8 cellular contexts compared by ENCODE assay signal in the genomic region with DNA sequence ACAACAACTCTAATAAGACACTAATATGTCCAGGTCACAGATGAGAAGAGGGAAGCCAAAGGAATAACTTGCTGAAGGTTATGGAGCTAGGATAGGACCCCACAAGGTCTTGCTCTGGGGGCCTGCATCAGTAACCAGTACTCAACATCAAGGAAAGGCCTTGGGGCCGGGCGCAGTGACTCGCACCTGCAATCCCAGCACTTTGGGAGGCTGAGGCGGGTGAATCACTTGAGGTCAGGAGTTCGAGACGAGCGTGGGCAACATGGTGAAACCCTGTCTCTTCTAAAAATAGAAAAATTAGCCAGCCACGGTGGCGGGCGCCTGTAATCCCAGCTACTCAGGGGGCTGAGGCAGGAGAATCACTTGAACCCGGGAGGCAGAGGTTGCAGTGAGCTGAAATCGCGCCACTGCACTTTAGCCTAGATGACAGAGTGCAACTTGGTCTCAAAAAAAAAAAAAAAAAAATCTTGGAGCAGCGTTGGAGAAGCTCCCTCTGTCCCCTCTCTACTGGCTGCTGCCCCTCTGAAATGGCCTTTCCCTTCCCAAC.
DNase-seq lines count a peak whose midpoint lies in the region; ATAC-seq and TF ChIP-seq lines count a peak whose summit lies in the region.

No MANE protein-coding gene starts in this region.

- ATAC-seq in GM21367 (IDR thresholded peaks at IDR 0.05; ENCODE audit: unreplicated experiment) = no peak

- peak overlapping the region; percentile 99 for H3K4me3 ChIP-seq in HFF-Myc (replicated peaks; ENCODE audit: low read depth, low read length)
- H3K4me3 ChIP-seq in WI38 (ENCODE audit: low read depth, low read length) = peak overlapping the region; percentile 97

- no peak for DNase-seq in HFF-Myc (ENCODE audit: extremely low read depth, low read depth)
- peak; percentile 41 for DNase-seq in fibroblast of peridontal ligament (ENCODE audit: extremely low read depth)
- DNase-seq in stimulated activated CD4-positive, alpha-beta T cell treated with anti-CD3 and anti-CD28 coated beads, Interleukin-2, amount 100 ng/mL, for 48 hours = peak; percentile 47 to 54
- DNase-seq in NOMO-1 treated with dmso at 0.1 percent for 144 hours (lab: John Stamatoyannopoulos, UW; ENCODE audit: unreplicated experiment) = no peak
- no peak for DNase-seq in epidermal melanocyte (ENCODE audit: insufficient read length, low spot score)
- no peak for DNase-seq in COR-L47 (lab: John Stamatoyannopoulos, UW)

- TF ChIP-seq CTCF in HFF-Myc (IDR thresholded peaks at IDR 0.05; ENCODE audit: low read depth, low read length, missing control alignments) (no peak), WI38 (IDR thresholded peaks at IDR 0.05; ENCODE audit: low read depth, low read length) (no peak)

Comparison
In these comparisons a context has a peak if more than half of its experiments do, and no peak if none do; other contexts are left out.
1. DNase-seq: peak in fibroblast of peridontal ligament (single experiment) and stimulated activated CD4-positive, alpha-beta T cell treated with anti-CD3 and anti-CD28 coated beads, Interleukin-2, amount 100 ng/mL, for 48 hours (2 of 2); none in HFF-Myc (single experiment), NOMO-1 treated with dmso at 0.1 percent for 144 hours (single experiment), epidermal melanocyte (single experiment) and COR-L47 (single experiment).